20 cellular contexts compared by ENCODE assay signal in genomic region chr4:163816494-163816893, GRCh38.
DNase-seq lines count a peak whose midpoint lies in the region; ATAC-seq, FAIRE-seq and TF ChIP-seq lines count a peak whose summit lies in the region.
"Had no signal": no experiment of that assay in that cellular context is flagged by ENCODE, and none has a peak within 500 bp of the region (broad histone marks: within the 10 kb centered on the region; RNA-seq: fewer than 3 reads in every experiment).

No MANE protein-coding gene starts in this region.

- H3K36me3 ChIP-seq in Loucy (ENCODE audit: insufficient read depth, low read length) (no peaks in the 10 kb centered on the region), GM12878 (ENCODE audit: control insufficient read depth in 2 of 2, insufficient read depth in 2 of 2, low read length in 1 of 2) (no peaks in the 10 kb centered on the region), trophoblast cell (ENCODE audit: control insufficient read depth in 1 of 2, insufficient read depth in 2 of 2, low read length in 2 of 2) (no peaks in the 10 kb centered on the region)
- H3K36me3 ChIP-seq: ascending aorta, prostate gland, spleen had no signal

- H3K9me3 ChIP-seq in Loucy (ENCODE audit: insufficient read depth, low read depth, low read length) (no peaks in the 10 kb centered on the region), GM12878 (replicated peaks; ENCODE audit: control insufficient read depth, insufficient read depth, low read length) (no peaks in the 10 kb centered on the region), trophoblast cell (ENCODE audit: insufficient read depth, low read depth, low read length) (no peaks in the 10 kb centered on the region)
- H3K9me3 ChIP-seq: ascending aorta, prostate gland, SK-N-SH, spleen had no signal

- CTCF ChIA-PET in GM12878 (lab: Yijun Ruan, JAX) = interaction anchor here (0.6 to 1.2 kb wide), 2 partner anchors 57 to 952 kb away, joined by 3 to 4 read pairs; no protein-coding TSS in a partner anchor
- CTCF ChIA-PET in GM10248 (lab: Yijun Ruan, JAX) = no interaction called here

- POLR2A ChIA-PET in GM12878 (lab: Charles Lee) = no interaction called here
- POLR2A ChIA-PET in GM10248 (lab: Yijun Ruan, JAX) = no interaction called here

- H4K91ac ChIP-seq in trophoblast cell (ENCODE audit: low read depth, low read length) = no peak overlapping the region

- FAIRE-seq in D721Med (lab: Jason Lieb, UNC) = no peak
- no peak for FAIRE-seq in GM12878 (lab: Jason Lieb, UNC)

- no peak overlapping the region for H3K18ac ChIP-seq in trophoblast cell (ENCODE audit: low read length)

- H3K23ac ChIP-seq in trophoblast cell (ENCODE audit: low read length) = no peak overlapping the region

- no peak overlapping the region for H2BK12ac ChIP-seq in trophoblast cell (ENCODE audit: low read length)

- no peak overlapping the region for H3K4me2 ChIP-seq in Loucy (ENCODE audit: low read depth, low read length, poor library complexity, severe bottlenecking)
- no peak overlapping the region for H3K4me2 ChIP-seq in GM12878 (ENCODE audit: control insufficient read depth, insufficient read depth)
- no peak overlapping the region for H3K4me2 ChIP-seq in trophoblast cell (ENCODE audit: low read length)
- H3K4me2 ChIP-seq: SK-N-SH had no signal

- H3K9ac ChIP-seq in Loucy (ENCODE audit: low read depth, low read length, poor library complexity, severe bottlenecking) (no peak overlapping the region), GM12878 (ENCODE audit: control insufficient read depth, insufficient read depth, low read length) (no peak overlapping the region), trophoblast cell (ENCODE audit: low read length) (no peak overlapping the region)
- H3K9ac ChIP-seq: SK-N-SH had no signal

- H4K20me1 ChIP-seq in Loucy (ENCODE audit: insufficient read depth, low read length, poor library complexity, severe bottlenecking) (no peaks in the 10 kb centered on the region), GM12878 (ENCODE audit: control insufficient read depth, insufficient read depth) (no peaks in the 10 kb centered on the region)

- H2AFZ ChIP-seq in Loucy (ENCODE audit: low read length) (no peak overlapping the region), GM12878 (ENCODE audit: control insufficient read depth, low read depth, low read length) (no peak overlapping the region), trophoblast cell (ENCODE audit: insufficient read depth, low read length, poor library complexity) (no peak overlapping the region)

- 0% methylated on average over 1 of the region's 1 CpG for WGBS in GM12878 (ENCODE audit: insufficient coverage, insufficient replicate concordance, low lambda C conversion rate, missing lambda C conversion rate)
- no CpG with 5 or more reads among the region's 1 CpG for WGBS in trophoblast cell (ENCODE audit: extremely low coverage, insufficient coverage, insufficient read length)

- H3K4me3 ChIP-seq in Loucy (ENCODE audit: low read length, poor library complexity, severe bottlenecking) = no peak overlapping the region
- H3K4me3 ChIP-seq in GM12878 = no peak overlapping the region
- no peak overlapping the region for H3K4me3 ChIP-seq in trophoblast cell (ENCODE audit: low read depth, low read length)
- H3K4me3 ChIP-seq: ascending aorta, prostate gland, spleen had no signal

- intact Hi-C loops in GM12878 (cut with micrococcal nuclease; ENCODE audit: unreplicated experiment) = loop anchor here (10.0 kb wide), 1 partner anchor 322 kb away; the partner anchor contains the start of gene TMA16

- SMC1A ChIA-PET in GM12878 (lab: Charles Lee; ENCODE audit: uncharacterized antibody, unreplicated experiment) = interaction anchor here (0.9 kb wide), 1 partner anchor 20 kb away, joined by 3 read pairs; no protein-coding TSS in a partner anchor

- BruUV-seq in GM12878 (replicated peaks; lab: Mats Ljungman, UMichigan) = no TSS peak

- in situ Hi-C loops in GM12878 (cut with MboI) = no loop called here
- in situ Hi-C loops in GM13977 (cut with MboI; ENCODE audit: low pct_unique_long_range_greater_than_20kb, low sequenced_read_pairs, unreplicated experiment) = no loop called here

- H3F3A ChIP-seq in Loucy (ENCODE audit: low read depth) = no peaks in the 10 kb centered on the region

- no peak overlapping the region for H3K14ac ChIP-seq in trophoblast cell (ENCODE audit: low read length)

- TF ChIP-seq EP300 in GM12878 (IDR thresholded peaks at IDR 0.05; ENCODE audit: borderline replicate concordance in 1 of 2, control insufficient read depth in 1 of 2, low read depth in 2 of 2, low read length in 2 of 2) = no peak

- H3K79me2 ChIP-seq in Loucy (ENCODE audit: insufficient read depth, low read length) = no peaks in the 10 kb centered on the region
- no peaks in the 10 kb centered on the region for H3K79me2 ChIP-seq in GM12878 (ENCODE audit: control insufficient read depth, insufficient read depth, low read length)
- H3K79me2 ChIP-seq in trophoblast cell (ENCODE audit: control insufficient read depth, insufficient read depth, low read length, poor library complexity) = no peaks in the 10 kb centered on the region

- H2AK5ac ChIP-seq in trophoblast cell (ENCODE audit: low read length) = no peak overlapping the region

- no peak overlapping the region for H4K8ac ChIP-seq in trophoblast cell (ENCODE audit: low read depth, low read length)

- peaks cover 11% of the 10 kb centered on the region for H3K4me1 ChIP-seq in Loucy (ENCODE audit: insufficient read depth, low read length, poor library complexity, severe bottlenecking)
- H3K4me1 ChIP-seq in GM12878 (ENCODE audit: control insufficient read depth, insufficient read depth, low read length) = peaks cover 3% of the 10 kb centered on the region; the same call in 1 of the 2 replicates
- H3K4me1 ChIP-seq in trophoblast cell (ENCODE audit: control insufficient read depth in 1 of 2, insufficient read depth in 2 of 2, low read length in 2 of 2) = no peaks in the 10 kb centered on the region
- H3K4me1 ChIP-seq: ascending aorta, prostate gland had no signal

- H3K27me3 ChIP-seq in Loucy (ENCODE audit: insufficient read depth, low read length, poor library complexity, severe bottlenecking) = no peaks in the 10 kb centered on the region
- H3K27me3 ChIP-seq in GM12878 (replicated peaks in 1 of 2; ENCODE audit: control insufficient read depth in 2 of 2, insufficient read depth in 2 of 2, low read length in 1 of 2) = no peaks in the 10 kb centered on the region
- no peaks in the 10 kb centered on the region for H3K27me3 ChIP-seq in trophoblast cell (ENCODE audit: insufficient read depth, low read length)
- H3K27me3 ChIP-seq: ascending aorta, spleen had no signal

- ATAC-seq in GM18868 (IDR thresholded peaks at IDR 0.05; ENCODE audit: unreplicated experiment) (peak; percentile 45), GM12878 (peak; percentile 28; the same call in 2 of the 3 replicates), GM21423 (IDR thresholded peaks at IDR 0.05; ENCODE audit: unreplicated experiment) (no peak)
- ATAC-seq: natural killer cell treated with Interleukin-12 subunit alpha and Interleukin-12 subunit beta and Interleukin-15 and Interleukin-18, amount 100 ng/mL, for 72 hours had no signal

- H3K79me1 ChIP-seq in trophoblast cell (ENCODE audit: low read length) = no peaks in the 10 kb centered on the region

- no peak overlapping the region for H4K12ac ChIP-seq in trophoblast cell (ENCODE audit: low read depth, low read length)

- TF ChIP-seq CTCF in D721Med (IDR thresholded peaks at IDR 0.05; ENCODE audit: insufficient read depth, missing control alignments) (peak; percentile 12), Loucy (conservative IDR thresholded peaks at IDR 0.05; ENCODE audit: low read length) (peak; percentile 54), GM12878 (IDR thresholded peaks at IDR 0.05 in 2 of 3, conservative IDR thresholded peaks at IDR 0.05 in 1 of 3; ENCODE audit: control insufficient read depth in 2 of 3, extremely low read depth in 1 of 3, insufficient read depth in 1 of 3, low read depth in 3 of 3, low read length in 3 of 3) (no peak), GM10248 (IDR thresholded peaks at IDR 0.05; ENCODE audit: control extremely low read depth, extremely low read depth, low read depth, missing control alignments) (no peak), GM13977 (IDR thresholded peaks at IDR 0.05; ENCODE audit: extremely low read depth, insufficient read depth, missing control alignments) (no peak)

- DNase-seq in D721Med (ENCODE audit: insufficient read length, low spot score) (no peak), GM12878 (ENCODE audit: low read depth, low spot score) (no peak), GM10248 (ENCODE audit: extremely low spot score) (no peak), trophoblast cell (no peak), GM13977 (ENCODE audit: low spot score) (no peak)
- DNase-seq: activated CD4-positive, alpha-beta T cell treated with anti-CD3 and anti-CD28 coated beads, Interleukin-2, amount 50 U/mL, for 1 hour; activated naive CD4-positive, alpha-beta T cell treated with anti-CD3 and anti-CD28 coated beads for 36 hours; effector memory CD4-positive, alpha-beta T cell; kidney glomerular epithelial cell; mesenchymal stem cell; NCI-H1417 treated with DMSO at 0.1 percent for 48 hours; SK-N-SH; spleen; T1000 had no signal

- H3K4ac ChIP-seq in trophoblast cell (ENCODE audit: low read depth, low read length) = no peak overlapping the region

- no peak overlapping the region for H2BK120ac ChIP-seq in trophoblast cell (ENCODE audit: insufficient read depth, low read length, poor library complexity)

- no peaks in the 10 kb centered on the region for H3K9me2 ChIP-seq in Loucy (replicated peaks; ENCODE audit: low read depth, low read length)
- H3K9me2 ChIP-seq: SK-N-SH had no signal

- no peak overlapping the region for H3K27ac ChIP-seq in GM12878 (ENCODE audit: control insufficient read depth, insufficient read depth)
- no peak overlapping the region for H3K27ac ChIP-seq in trophoblast cell (ENCODE audit: low read depth, low read length)
- H3K27ac ChIP-seq: ascending aorta, prostate gland, spleen had no signal

- no peak overlapping the region for H2BK5ac ChIP-seq in trophoblast cell (ENCODE audit: low read depth, low read length, poor library complexity)

- RAD21 ChIA-PET in GM12878 (lab: Charles Lee; ENCODE audit: unreplicated experiment) = no interaction called here

- TF ChIP-seq RAD21 in GM12878 (IDR thresholded peaks at IDR 0.05; ENCODE audit: insufficient read depth, low read depth, low read length) = 0 out of 2 replicates have a peak, but pooled peaks have one; percentile 22

- TF ChIP-seq POLR2A in GM12878 (IDR thresholded peaks at IDR 0.05; ENCODE audit: low read depth, low read length) = no peak

TF ChIP-seq in GM12878, 131 proteins besides CTCF, POLR2A, EP300 and RAD21:
- TF ChIP-seq EED (IDR thresholded peaks at IDR 0.05; ENCODE audit: low read depth) (no peak), IRF3 (IDR thresholded peaks at IDR 0.05) (no peak), CHD1 (IDR thresholded peaks at IDR 0.05; ENCODE audit: low read depth, low read length) (no peak)

Comparison
In these comparisons a context has a peak if more than half of its experiments do, and no peak if none do; other contexts are left out.
1. CTCF ChIP-seq: peak in D721Med (single experiment) and Loucy (single experiment); none in GM12878 (0 of 3), GM10248 (single experiment) and GM13977 (single experiment).